In genomic region chr10:77526861-77527617, GRCh38 we compare ENCODE assay signal across 1 cellular context.
TF ChIP-seq lines count a peak whose summit lies in the region.

No MANE protein-coding gene starts in this region.

TF ChIP-seq in H1, 55 proteins besides CTCF, POLR2A, EP300 and RAD21:
- TF ChIP-seq TAF1 (IDR thresholded peaks at IDR 0.05; ENCODE audit: low read depth, low read length) = no peak
- no peak for TF ChIP-seq KDM1A (IDR thresholded peaks at IDR 0.05; ENCODE audit: borderline replicate concordance, low read length)
- no peak for TF ChIP-seq TBP (IDR thresholded peaks at IDR 0.05; ENCODE audit: low read depth, low read length)
- TF ChIP-seq BRCA1 (IDR thresholded peaks at IDR 0.05; ENCODE audit: low read depth, low read length) = no peak
- no peak for TF ChIP-seq BCL11A (IDR thresholded peaks at IDR 0.05; ENCODE audit: low read depth in 2 of 2, low read length in 2 of 2)
- TF ChIP-seq SIN3A (conservative IDR thresholded peaks at IDR 0.05 in 1 of 2, IDR thresholded peaks at IDR 0.05 in 1 of 2; ENCODE audit: low read depth in 1 of 2, low read length in 2 of 2) = no peak
- TF ChIP-seq KDM5A (IDR thresholded peaks at IDR 0.05; ENCODE audit: low read length) = no peak
- no peak for TF ChIP-seq CREB1 (IDR thresholded peaks at IDR 0.05)
- TF ChIP-seq ATF2 (IDR thresholded peaks at IDR 0.05; ENCODE audit: low read length) = no peak
- no peak for TF ChIP-seq SUZ12 (IDR thresholded peaks at IDR 0.05; ENCODE audit: low read length)
